Comparison of ENCODE assay signal across 18 cellular contexts in the genomic region with DNA sequence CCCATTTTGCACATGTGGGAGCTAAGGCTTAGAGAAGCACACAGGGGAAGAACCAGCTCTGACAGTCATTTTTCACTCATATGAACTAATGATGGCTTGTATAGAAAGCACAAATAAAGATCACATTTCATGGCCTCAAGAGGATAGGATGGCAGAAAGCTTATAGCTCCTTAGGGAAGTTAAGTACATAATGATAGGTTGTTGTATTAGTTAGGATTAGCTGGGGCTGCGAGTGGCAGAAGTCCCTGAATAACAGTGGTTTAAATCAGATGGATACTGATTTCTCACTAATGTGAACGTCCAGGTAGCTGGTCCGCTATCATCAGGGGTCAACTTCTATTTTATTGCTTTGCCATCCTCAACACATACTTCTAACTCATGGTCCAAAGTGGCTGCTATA.
DNase-seq lines count a peak whose midpoint lies in the region; ATAC-seq and TF ChIP-seq lines count a peak whose summit lies in the region.
"Had no signal": no experiment of that assay in that cellular context is flagged by ENCODE, and none has a peak within 500 bp of the region (broad histone marks: within the 10 kb centered on the region; RNA-seq: fewer than 3 reads in every experiment).

No MANE protein-coding gene starts in this region.

- no peak for TF ChIP-seq POLR2A in uterus (IDR thresholded peaks at IDR 0.05)

- intact Hi-C loops in uterus (cut with DNase I; ENCODE audit: low total_unique reads), result no loop called here

- H3K27me3 ChIP-seq in WERI-Rb-1 (ENCODE audit: insufficient read depth, low read depth, severe bottlenecking), result peaks cover 51% of the 10 kb centered on the region
- H3K27me3 ChIP-seq in uterus, result no peaks in the 10 kb centered on the region
- H3K27me3 ChIP-seq: MG63 had no signal

- H3K4me1 ChIP-seq in uterus, result no peaks in the 10 kb centered on the region

- no peaks in the 10 kb centered on the region for H3K9me3 ChIP-seq in WERI-Rb-1 (ENCODE audit: severe bottlenecking)
- H3K9me3 ChIP-seq in uterus, result no peaks in the 10 kb centered on the region
- H3K9me3 ChIP-seq: MG63 had no signal

- DNase-seq in NCI-H1105 (lab: John Stamatoyannopoulos, UW), result peak; percentile 79
- peak; percentile 86 for DNase-seq in NCI-H2107 treated with DMSO at 0.1 percent for 48 hours (lab: John Stamatoyannopoulos, UW; ENCODE audit: unreplicated experiment)
- peak; percentile 91 to 97 for DNase-seq in NCI-H524 (lab: John Stamatoyannopoulos, UW)
- peak; percentile 35 for DNase-seq in WERI-Rb-1
- DNase-seq in stimulated activated CD4-positive, alpha-beta T cell treated with anti-CD3 and anti-CD28 coated beads, Interleukin-12 subunit alpha, Interleukin-12 subunit beta, amount 100 ng/mL, for 4 hours, result no peak
- no peak for DNase-seq in uterus
- DNase-seq: DMS53, H7, IMR-90, Karpas-422, MG63, NCI-H2029 treated with DMSO at 0.1 percent for 48 hours, NCI-H526 treated with DMSO at 0.1 percent for 48 hours, Right ventricle myocardium superior had no signal

- H3K36me3 ChIP-seq in WERI-Rb-1 (no peaks in the 10 kb centered on the region), uterus (no peaks in the 10 kb centered on the region)
- H3K36me3 ChIP-seq: MG63 had no signal

- H3K4me3 ChIP-seq in WERI-Rb-1 (ENCODE audit: low read depth, low read length) (no peak overlapping the region), uterus (no peak overlapping the region)
- H3K4me3 ChIP-seq: MG63, SK-N-MC had no signal

- no peak for ATAC-seq in GM21423 (IDR thresholded peaks at IDR 0.05; ENCODE audit: unreplicated experiment)
- ATAC-seq: Panc1 had no signal

- TF ChIP-seq CTCF in WERI-Rb-1 (IDR thresholded peaks at IDR 0.05; ENCODE audit: low read depth, low read length) (no peak), uterus (IDR thresholded peaks at IDR 0.05) (no peak)

- H3K27ac ChIP-seq in WERI-Rb-1 (no peak overlapping the region), uterus (no peak overlapping the region)
- H3K27ac ChIP-seq: C4-2B, SK-N-MC had no signal

Comparison
In these comparisons a context has a peak if more than half of its experiments do, and no peak if none do; other contexts are left out.
1. DNase-seq: peak in NCI-H1105 (single experiment), NCI-H2107 treated with DMSO at 0.1 percent for 48 hours (single experiment), NCI-H524 (2 of 2) and WERI-Rb-1 (single experiment); none in stimulated activated CD4-positive, alpha-beta T cell treated with anti-CD3 and anti-CD28 coated beads, Interleukin-12 subunit alpha, Interleukin-12 subunit beta, amount 100 ng/mL, for 4 hours (single experiment) and uterus (0 of 2).